Comparison of ENCODE assay signal across 8 cellular contexts in the genomic region with DNA sequence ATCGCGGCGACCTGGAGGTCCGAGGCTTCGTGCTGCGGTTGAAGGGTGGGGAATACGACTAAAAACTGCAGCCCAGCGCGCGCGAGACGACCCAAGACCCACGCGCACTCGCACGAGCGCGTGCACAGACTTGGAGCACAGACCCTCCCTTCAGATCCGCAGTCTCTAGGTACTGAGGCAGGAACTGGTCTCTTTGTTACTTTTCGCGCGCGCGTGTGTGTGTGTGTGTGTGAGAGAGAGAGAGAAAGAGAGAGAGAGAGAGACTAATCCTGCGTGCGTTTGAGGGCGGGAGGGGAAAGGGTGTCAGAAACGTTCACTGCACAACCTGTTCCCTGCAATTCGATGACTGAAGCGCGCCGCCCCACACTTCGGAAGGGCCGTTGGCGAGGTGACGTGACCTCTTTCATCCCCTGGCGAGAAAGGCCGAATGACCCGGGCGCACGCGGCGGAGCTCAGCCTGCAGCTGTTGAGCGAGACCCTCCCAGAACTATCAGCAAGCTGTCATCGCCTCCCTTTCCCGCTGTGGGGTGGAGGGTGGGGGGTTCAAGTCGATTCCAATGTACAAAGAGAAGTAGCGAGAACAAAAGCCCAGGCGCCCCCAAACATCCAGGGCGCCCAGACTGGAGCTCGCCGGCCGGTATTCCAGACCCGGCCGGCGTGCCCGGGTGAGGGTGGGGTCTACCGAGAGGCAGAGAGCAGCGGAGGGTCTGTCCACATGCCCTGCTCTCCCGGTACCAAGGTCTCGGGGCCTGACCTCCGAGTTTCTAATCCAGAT. TPM values are rescaled to one million over a fixed set of nuclear protein-coding genes. Genes with fewer than 3 reads are reported as not detected.
A peak's percentile ranks its signal among the peaks of the same experiment; 100 is the strongest.
DNase-seq lines count a peak whose midpoint lies in the region; ATAC-seq and TF ChIP-seq lines count a peak whose summit lies in the region.

No MANE protein-coding gene starts in this region.

- intact Hi-C loops in natural killer cell (cut with micrococcal nuclease): no loop called here

- no peaks in the 10 kb centered on the region for H3K36me3 Mint-ChIP-seq in natural killer cell

- peaks cover 20% of the 10 kb centered on the region for H3K36me3 ChIP-seq in HAP-1 (replicated peaks)

- in situ Hi-C loops in HAP-1 (cut with MboI; ENCODE audit: low sequenced_read_pairs): no loop called here
- in situ Hi-C loops in astrocyte of the cerebellum (cut with HindIII; ENCODE audit: low sequenced_read_pairs): no loop called here

- no peaks in the 10 kb centered on the region for H3K9me3 ChIP-seq in HAP-1

- H3K4me3 ChIP-seq in HAP-1 (peak overlapping the region; percentile 97), astrocyte of the cerebellum (ENCODE audit: low read depth, low read length) (peak overlapping the region; percentile 19)

- H3K27me3 ChIP-seq in HAP-1 (ENCODE audit: low read depth): no peaks in the 10 kb centered on the region

- ATAC-seq in natural killer cell (peak; percentile 49 to 63 (median 50)), HG03442 (IDR thresholded peaks at IDR 0.05; ENCODE audit: unreplicated experiment) (no peak), GM21360 (IDR thresholded peaks at IDR 0.05; ENCODE audit: unreplicated experiment) (no peak)

- peaks cover 48% of the 10 kb centered on the region for H3K4me1 ChIP-seq in HAP-1

- TF ChIP-seq CTCF in astrocyte of the cerebellum (IDR thresholded peaks at IDR 0.05; ENCODE audit: low read depth, low read length, missing control alignments) (no peak), natural killer cell (IDR thresholded peaks at IDR 0.05) (no peak)

- H3K27ac Mint-ChIP-seq in natural killer cell: peak overlapping the region; percentile 44 to 73

- peaks cover 36 to 56% of the 10 kb centered on the region in 2 donors for H3K4me1 Mint-ChIP-seq in natural killer cell

- no peaks in the 10 kb centered on the region for H3K9me3 Mint-ChIP-seq in natural killer cell

- H3K27me3 Mint-ChIP-seq in natural killer cell (ENCODE audit: low read depth in 2 of 2): peaks cover 70 to 76% of the 10 kb centered on the region in 2 donors

- DNase-seq in HAP-1 (ENCODE audit: low spot score in 2 of 2) (peak; percentile 63 to 75), NCI-H748 (lab: John Stamatoyannopoulos, UW; ENCODE audit: unreplicated experiment) (peak; percentile 95), astrocyte of the cerebellum (ENCODE audit: low read depth) (no peak), natural killer cell (peak; percentile 36), NCI-H226 (no peak), LoVo (ENCODE audit: low spot score) (no peak)

- H3K4me3 Mint-ChIP-seq in natural killer cell: peak overlapping the region; percentile 84

RNA-seq across cellular contexts. Expression of gene TUBB2B, which starts 1.5 kb away (rescaled TPM):
- total RNA-seq in natural killer cell: under 1 TPM in 2 of 3 donors, not detected in 1; 0.66 to 0.75 TPM

RNA-seq across cellular contexts. Expression of gene PSMG4, which starts 29.8 kb away (rescaled TPM):
- total RNA-seq in natural killer cell: 10 to 100 TPM in 2 of 3 donors, 1 to 10 TPM in 1; 8.3 to 15.3 (median 11.3) TPM

Comparison
In these comparisons a context has a peak if more than half of its experiments do, and no peak if none do; other contexts are left out.
1. DNase-seq: peak in HAP-1 (2 of 2), NCI-H748 (single experiment) and natural killer cell (single experiment); none in astrocyte of the cerebellum (single experiment), NCI-H226 (single experiment) and LoVo (single experiment).
2. ATAC-seq: peak in natural killer cell (3 of 3); none in HG03442 (single experiment) and GM21360 (single experiment).